7 cellular contexts compared by ENCODE assay signal in the genomic region with DNA sequence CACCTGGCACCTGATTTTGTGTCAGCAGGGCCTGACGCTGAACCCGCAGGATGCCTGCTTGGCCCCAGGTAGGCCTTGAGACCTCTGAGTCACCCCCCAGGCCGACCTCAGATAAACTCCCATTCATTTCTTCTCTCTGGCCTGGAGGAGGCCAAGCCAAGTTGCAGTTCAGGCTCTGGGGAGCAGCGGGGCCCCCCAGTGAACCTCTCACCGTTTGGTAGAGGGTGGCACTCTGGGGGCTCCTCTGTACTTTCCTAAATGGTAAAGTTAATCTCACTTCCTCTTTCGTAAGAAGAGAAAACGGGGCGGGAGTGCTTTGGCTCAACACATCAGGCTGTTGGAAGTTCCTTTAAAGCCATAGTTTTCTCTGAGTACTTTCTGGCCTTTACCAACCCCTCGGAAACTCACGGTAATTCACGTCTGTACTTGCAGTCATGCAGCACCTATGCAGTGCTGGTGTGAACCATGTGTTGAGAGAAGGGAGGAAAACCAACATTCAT. TPM values are rescaled to one million over a fixed set of nuclear protein-coding genes. Genes with fewer than 3 reads are reported as not detected.
A peak's percentile ranks its signal among the peaks of the same experiment; 100 is the strongest.
DNase-seq lines count a peak whose midpoint lies in the region; ATAC-seq and TF ChIP-seq lines count a peak whose summit lies in the region.

No MANE protein-coding gene starts in this region.

- H3K4me1 Mint-ChIP-seq in HFFc6 (ENCODE audit: low read depth), result peaks cover 34% of the 10 kb centered on the region

- peak; percentile 44 for DNase-seq in epithelial cell of esophagus (ENCODE audit: low read depth)
- DNase-seq in activated CD4-positive, CD25-positive, alpha-beta regulatory T cell (lab: John Stamatoyannopoulos, UW), result no peak
- DNase-seq in HFFc6, result no peak

- H3K27ac ChIP-seq in temporal lobe (ENCODE audit: low read depth, low read length), result peak overlapping the region; percentile 95

- no peak overlapping the region for H3K4me3 Mint-ChIP-seq in HFFc6

- no peaks in the 10 kb centered on the region for H3K27me3 Mint-ChIP-seq in HFFc6 (ENCODE audit: insufficient read depth)

- no peaks in the 10 kb centered on the region for H3K9me3 Mint-ChIP-seq in HFFc6

- ATAC-seq in GM19467 (IDR thresholded peaks at IDR 0.05; ENCODE audit: unreplicated experiment) (peak; percentile 52), HG03439 (IDR thresholded peaks at IDR 0.05; ENCODE audit: unreplicated experiment) (peak; percentile 48), HG03571 (IDR thresholded peaks at IDR 0.05; ENCODE audit: unreplicated experiment) (no peak)

- H3K27ac Mint-ChIP-seq in HFFc6, result no peak overlapping the region

- TF ChIP-seq CTCF in epithelial cell of esophagus (IDR thresholded peaks at IDR 0.05; ENCODE audit: insufficient read depth, low read depth, low read length, missing control alignments) (no peak), HFFc6 (IDR thresholded peaks at IDR 0.05) (no peak)

- no peak overlapping the region for H3K4me3 ChIP-seq in epithelial cell of esophagus (ENCODE audit: low read length)

- no peaks in the 10 kb centered on the region; the same call in 1 of the 2 replicates for H3K36me3 Mint-ChIP-seq in HFFc6 (ENCODE audit: low read depth)

RNA-seq across cellular contexts. Expression of gene SIRPA, which starts 2.8 kb away (rescaled TPM):
- total RNA-seq in temporal lobe, result 9.3 TPM
- total RNA-seq in HFFc6 (2021; fragmentation: NEBNext Ultra II Directional; extraction: Animal tissue kit (Norgen Biotek cat#: 25700)), result 10 to 100 TPM; 44.0 to 66.2 (median 47.5) TPM
